8 cellular contexts compared by ENCODE assay signal in genomic region chr12:124388679-124389536, GRCh38.
DNase-seq lines count a peak whose midpoint lies in the region; ATAC-seq and TF ChIP-seq lines count a peak whose summit lies in the region.

No MANE protein-coding gene starts in this region.

- peak overlapping the region; percentile 69 for H3K27ac Mint-ChIP-seq in CD4-positive, alpha-beta T cell
- H3K27ac Mint-ChIP-seq in chondrocyte (ENCODE audit: unreplicated experiment): peak overlapping the region; percentile 98

- POLR2A ChIA-PET in CD4-positive, alpha-beta T cell (lab: Charles Lee): interaction anchor here (0.9 to 1.6 kb wide), 5 partner anchors 8 to 78 kb away, joined by 3 to 5 read pairs (median 4); no protein-coding TSS in a partner anchor

- intact Hi-C loops in CD4-positive, alpha-beta T cell (cut with DNase I, micrococcal nuclease): loop anchor here in 1 of 2 experiments (5.0 kb wide), 2 partner anchors 78 to 163 kb away; no protein-coding TSS in a partner anchor

- H3K4me3 Mint-ChIP-seq in CD4-positive, alpha-beta T cell: peak overlapping the region; percentile 76
- peak overlapping the region; percentile 98 for H3K4me3 Mint-ChIP-seq in chondrocyte (ENCODE audit: unreplicated experiment)

- peak; percentile 45 to 81 (median 64) for DNase-seq in CD4-positive, alpha-beta T cell
- DNase-seq in M059J (ENCODE audit: low read depth): peak; percentile 89
- DNase-seq in activated CD4-positive, alpha-beta T cell treated with anti-CD3 and anti-CD28 coated beads for 4 hours: peak; percentile 67 to 71
- DNase-seq in chondrocyte (ENCODE audit: low spot score): no peak
- peak; percentile 66 for DNase-seq in kidney glomerular epithelial cell (lab: John Stamatoyannopoulos, UW)
- peak; percentile 75 for DNase-seq in smooth muscle cell of the brain vasculature (ENCODE audit: low read depth, low spot score)
- no peak for DNase-seq in RPMI8226

- no peaks in the 10 kb centered on the region for H3K27me3 Mint-ChIP-seq in CD4-positive, alpha-beta T cell
- no peaks in the 10 kb centered on the region for H3K27me3 Mint-ChIP-seq in chondrocyte (ENCODE audit: low read depth)

- H3K9me3 Mint-ChIP-seq in CD4-positive, alpha-beta T cell: no peaks in the 10 kb centered on the region
- no peaks in the 10 kb centered on the region for H3K9me3 Mint-ChIP-seq in chondrocyte (ENCODE audit: low read depth)

- CTCF ChIA-PET in CD4-positive, alpha-beta T cell (lab: Charles Lee): no interaction called here

- peaks cover 22% of the 10 kb centered on the region for H3K4me1 Mint-ChIP-seq in CD4-positive, alpha-beta T cell (ENCODE audit: low read depth)
- peaks cover 74% of the 10 kb centered on the region for H3K4me1 Mint-ChIP-seq in chondrocyte (ENCODE audit: low read depth)

- no peak overlapping the region for H3K27ac ChIP-seq in CD4-positive, alpha-beta T cell (ENCODE audit: low read depth, low read length)

- no peaks in the 10 kb centered on the region for H3K27me3 ChIP-seq in CD4-positive, alpha-beta T cell (ENCODE audit: control insufficient read depth, insufficient read depth, low read length)

- peaks cover 20% of the 10 kb centered on the region for H3K36me3 Mint-ChIP-seq in CD4-positive, alpha-beta T cell (ENCODE audit: low read depth)
- H3K36me3 Mint-ChIP-seq in chondrocyte (ENCODE audit: low read depth): peaks cover 5% of the 10 kb centered on the region

- no peaks in the 10 kb centered on the region for H3K9me3 ChIP-seq in CD4-positive, alpha-beta T cell (ENCODE audit: control insufficient read depth, low read length)

- ATAC-seq in CD4-positive, alpha-beta T cell (ENCODE audit: poor library complexity): peak; percentile 80
- ATAC-seq in GM19455 (IDR thresholded peaks at IDR 0.05; ENCODE audit: unreplicated experiment): no peak

- TF ChIP-seq CTCF in CD4-positive, alpha-beta T cell (IDR thresholded peaks at IDR 0.05): no peak
- TF ChIP-seq CTCF in chondrocyte (IDR thresholded peaks at IDR 0.05): peak; percentile 42

Comparison
In these comparisons a context has a peak if more than half of its experiments do, and no peak if none do; other contexts are left out.
1. DNase-seq: peak in CD4-positive, alpha-beta T cell (10 of 10), M059J (single experiment), activated CD4-positive, alpha-beta T cell treated with anti-CD3 and anti-CD28 coated beads for 4 hours (2 of 2), kidney glomerular epithelial cell (single experiment) and smooth muscle cell of the brain vasculature (single experiment); none in chondrocyte (single experiment) and RPMI8226 (single experiment).